ENCODE assay signal across 22 cellular contexts in genomic region chr1:201251851-201252430, GRCh38. TPM values are rescaled to one million over a fixed set of nuclear protein-coding genes. Genes with fewer than 3 reads are reported as not detected.
"Had no signal": no experiment of that assay in that cellular context is flagged by ENCODE, and none has a peak within 500 bp of the region (broad histone marks: within the 10 kb centered on the region; RNA-seq: fewer than 3 reads in every experiment).

No MANE protein-coding gene starts in this region.

- H3K4me1 ChIP-seq: left ventricle myocardium inferior, sigmoid colon, transverse colon, uterus had no signal

- H3K9me3 Mint-ChIP-seq: activated naive CD4-positive, alpha-beta T cell treated with anti-CD3 and anti-CD28 coated beads, Interleukin-2, amount 10 ng/mL, durations not matched to agents 7 days and 5 days; activated T-cell treated with anti-CD3 and anti-CD28 coated beads, Interleukin-2, amount 50 U/mL, for 4 hours; stimulated activated memory B cell treated with anti-CD40 and anti-IgM and Interleukin-4, amounts not matched to agents 10 μg/mL and 1 μg/mL and 100 μg/mL, for 72 hours had no signal

- H3K27me3 ChIP-seq: uterus had no signal

- DNase-seq: activated CD8-positive, alpha-beta memory T cell treated with anti-CD3 and anti-CD28 coated beads, Interleukin-2, amount 50 U/mL, for 48 hours; activated naive CD4-positive, alpha-beta T cell treated with anti-CD3 and anti-CD28 coated beads, Interleukin-2, amount 10 ng/mL, durations not matched to agents 7 days and 5 days; activated T-cell treated with anti-CD3 and anti-CD28 coated beads, Interleukin-2, amount 50 U/mL, for 4 hours; effector CD4-positive, alpha-beta T cell; erythroblast; foreskin melanocyte; kidney glomerular epithelial cell; left ventricle myocardium inferior; mammary epithelial cell; occipital lobe; sigmoid colon; stimulated activated CD4-positive, alpha-beta T cell treated with anti-CD3 and anti-CD28 coated beads, Interleukin-15, amount 100 ng/mL, for 24 hours; transverse colon; uterus had no signal

- H3K36me3 ChIP-seq: left ventricle myocardium inferior, sigmoid colon, transverse colon, uterus had no signal

- H3K36me3 Mint-ChIP-seq: activated naive CD4-positive, alpha-beta T cell treated with anti-CD3 and anti-CD28 coated beads, Interleukin-2, amount 10 ng/mL, durations not matched to agents 7 days and 5 days; brain; stimulated activated memory B cell treated with anti-CD40 and anti-IgM and Interleukin-4, amounts not matched to agents 10 μg/mL and 1 μg/mL and 100 μg/mL, for 72 hours had no signal

- H3K4me3 Mint-ChIP-seq: activated naive CD4-positive, alpha-beta T cell treated with anti-CD3 and anti-CD28 coated beads, Interleukin-2, amount 10 ng/mL, durations not matched to agents 7 days and 5 days; activated T-cell treated with anti-CD3 and anti-CD28 coated beads, Interleukin-2, amount 50 U/mL, for 4 hours; brain; stimulated activated memory B cell treated with anti-CD40 and anti-IgM and Interleukin-4, amounts not matched to agents 10 μg/mL and 1 μg/mL and 100 μg/mL, for 72 hours had no signal

- H3K9me3 ChIP-seq: left ventricle myocardium inferior, sigmoid colon, transverse colon, uterus had no signal

- H3K27me3 Mint-ChIP-seq: activated naive CD4-positive, alpha-beta T cell treated with anti-CD3 and anti-CD28 coated beads, Interleukin-2, amount 10 ng/mL, durations not matched to agents 7 days and 5 days had no signal

- H3K27ac ChIP-seq: left ventricle myocardium inferior, sigmoid colon, transverse colon, uterus had no signal

- H3K4me1 Mint-ChIP-seq: activated naive CD4-positive, alpha-beta T cell treated with anti-CD3 and anti-CD28 coated beads, Interleukin-2, amount 10 ng/mL, durations not matched to agents 7 days and 5 days; stimulated activated memory B cell treated with anti-CD40 and anti-IgM and Interleukin-4, amounts not matched to agents 10 μg/mL and 1 μg/mL and 100 μg/mL, for 72 hours had no signal

- ATAC-seq: activated CD4-positive, CD25-positive, alpha-beta regulatory T cell treated with anti-CD3 and anti-CD28 coated beads, Interleukin-2, amount 50 U/mL, for 24 hours; activated T-cell treated with anti-CD3 and anti-CD28 coated beads, Interleukin-2, amount 50 U/mL, for 4 hours; stimulated activated memory B cell treated with anti-CD40 and anti-IgM and Interleukin-4, amounts not matched to agents 10 μg/mL and 1 μg/mL and 100 μg/mL, for 72 hours had no signal

- H3K27ac Mint-ChIP-seq: activated naive CD4-positive, alpha-beta T cell treated with anti-CD3 and anti-CD28 coated beads, Interleukin-2, amount 10 ng/mL, durations not matched to agents 7 days and 5 days; stimulated activated memory B cell treated with anti-CD40 and anti-IgM and Interleukin-4, amounts not matched to agents 10 μg/mL and 1 μg/mL and 100 μg/mL, for 72 hours had no signal

- H3K4me3 ChIP-seq: left ventricle myocardium inferior, sigmoid colon, smooth muscle cell, transverse colon, uterus had no signal

RNA-seq across cellular contexts. Expression of gene PKP1, which starts 31.4 kb away (rescaled TPM):
- total RNA-seq: activated CD8-positive, alpha-beta memory T cell treated with anti-CD3 and anti-CD28 coated beads for 36 hours; activated T-cell treated with anti-CD3 and anti-CD28 coated beads, Interleukin-2, amount 50 U/mL, for 4 hours; mononuclear cell; T-helper 2 cell treated with Interferon-gamma antibody and Interleukin-4, amounts not matched to agents 100 ng/mL and 5 ng/mL, for 36 hours had no signal
- polyA plus RNA-seq: neural cell had no signal
